In the genomic region with DNA sequence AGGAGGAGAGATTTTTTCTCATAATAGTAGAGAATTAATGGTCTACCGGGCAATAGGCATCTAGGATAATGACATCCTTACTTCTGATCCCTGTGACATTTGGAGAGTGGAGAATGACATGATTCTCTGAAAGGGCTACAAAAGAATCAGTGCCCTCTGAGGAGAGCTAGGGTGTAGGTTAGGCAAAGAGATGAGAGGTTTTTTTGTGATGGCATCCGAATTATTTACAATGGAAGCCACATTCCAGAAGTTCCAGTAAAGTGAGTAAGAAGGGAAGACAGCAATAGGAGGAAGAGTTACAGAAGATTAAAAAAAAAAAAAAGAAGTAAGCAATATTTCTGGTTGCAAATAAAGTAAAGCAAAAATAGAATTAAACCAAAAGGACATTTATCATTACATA, we compare ENCODE assay signal across 24 cellular contexts.
DNase-seq lines count a peak whose midpoint lies in the region; ATAC-seq and TF ChIP-seq lines count a peak whose summit lies in the region.
"Had no signal": no experiment of that assay in that cellular context is flagged by ENCODE, and none has a peak within 500 bp of the region (broad histone marks: within the 10 kb centered on the region; RNA-seq: fewer than 3 reads in every experiment).

No MANE protein-coding gene starts in this region.

- H3K4ac ChIP-seq in trophoblast cell (ENCODE audit: low read depth, low read length): no peak overlapping the region

- H3K9ac ChIP-seq in trophoblast cell (ENCODE audit: low read length): no peak overlapping the region
- H3K9ac ChIP-seq: parathyroid adenoma had no signal

- peak; percentile 22 for ATAC-seq in foreskin keratinocyte
- ATAC-seq: body of pancreas; K562; naive thymus-derived CD8-positive, alpha-beta T cell; stimulated activated naive B cell treated with anti-CD40 and anti-IgM and Interleukin-4, amounts not matched to agents 10 μg/mL and 1 μg/mL and 100 μg/mL, for 72 hours had no signal

- no peak overlapping the region for H3K27ac ChIP-seq in foreskin keratinocyte
- peak overlapping the region; percentile 19 for H3K27ac ChIP-seq in trophoblast cell (ENCODE audit: low read depth, low read length)
- no peak overlapping the region for H3K27ac ChIP-seq in tibial nerve
- H3K27ac ChIP-seq: body of pancreas, HL-60, parathyroid adenoma had no signal

- TF ChIP-seq POLR2A in tibial nerve (IDR thresholded peaks at IDR 0.05): no peak

- no peak overlapping the region for H2BK5ac ChIP-seq in trophoblast cell (ENCODE audit: low read depth, low read length, poor library complexity)

- no peak overlapping the region for H2AFZ ChIP-seq in trophoblast cell (ENCODE audit: insufficient read depth, low read length, poor library complexity)
- H2AFZ ChIP-seq: parathyroid adenoma had no signal

- no peak overlapping the region for H2BK120ac ChIP-seq in trophoblast cell (ENCODE audit: insufficient read depth, low read length, poor library complexity)

- no peaks in the 10 kb centered on the region for H3K79me2 ChIP-seq in trophoblast cell (ENCODE audit: control insufficient read depth, insufficient read depth, low read length, poor library complexity)
- H3K79me2 ChIP-seq: parathyroid adenoma had no signal

- no peak overlapping the region for H2BK12ac ChIP-seq in trophoblast cell (ENCODE audit: low read length)

- H3K18ac ChIP-seq in trophoblast cell (ENCODE audit: low read length): no peak overlapping the region

- no peak for TF ChIP-seq EP300 in tibial nerve (IDR thresholded peaks at IDR 0.05)

- no peak overlapping the region for H4K8ac ChIP-seq in trophoblast cell (ENCODE audit: low read depth, low read length)

- H3K9me3 ChIP-seq in trophoblast cell (ENCODE audit: insufficient read depth, low read depth, low read length) (no peaks in the 10 kb centered on the region), tibial nerve (no peaks in the 10 kb centered on the region)
- H3K9me3 ChIP-seq: body of pancreas, sigmoid colon had no signal

- TF ChIP-seq CTCF in foreskin keratinocyte (conservative IDR thresholded peaks at IDR 0.05): no peak
- TF ChIP-seq CTCF in tibial nerve (IDR thresholded peaks at IDR 0.05): no peak

- peak overlapping the region; percentile 28 for H3K4me2 ChIP-seq in trophoblast cell (ENCODE audit: low read length)

- no peak overlapping the region for H2AK5ac ChIP-seq in trophoblast cell (ENCODE audit: low read length)

- H3K14ac ChIP-seq in trophoblast cell (ENCODE audit: low read length): no peak overlapping the region

- H4K91ac ChIP-seq in trophoblast cell (ENCODE audit: low read depth, low read length): no peak overlapping the region

- peak; percentile 18 for DNase-seq in EL
- peak; percentile 75 for DNase-seq in NCI-H2227 treated with DMSO at 0.1 percent for 48 hours (lab: John Stamatoyannopoulos, UW)
- peak; percentile 44 to 68 for DNase-seq in foreskin keratinocyte
- DNase-seq in trophoblast cell: no peak
- DNase-seq in NK-92 (lab: John Stamatoyannopoulos, UW; ENCODE audit: unreplicated experiment): no peak
- DNase-seq in COR-L47 (lab: John Stamatoyannopoulos, UW): no peak
- no peak for DNase-seq in tibial nerve (ENCODE audit: low spot score in 2 of 2)
- DNase-seq in NK-92 treated with Interleukin-12 subunit alpha and Interleukin-12 subunit beta, amount 100 ng/mL, for 24 hours (lab: John Stamatoyannopoulos, UW): no peak
- DNase-seq: activated CD4-positive, alpha-beta T cell treated with anti-CD3 and anti-CD28 coated beads for 48 hours; activated naive CD8-positive, alpha-beta T cell treated with anti-CD3 and anti-CD28 coated beads, Interleukin-2, amount 10 ng/mL, durations not matched to agents 7 days and 5 days; body of pancreas; CD8-positive, alpha-beta memory T cell; naive thymus-derived CD8-positive, alpha-beta T cell; NCI-H1694; NCI-H774; Right ventricle myocardium superior; sigmoid colon; stimulated activated CD4-positive, alpha-beta T cell treated with anti-CD3 and anti-CD28 coated beads, Interleukin-1b, Interleukin-23, amount 100 ng/mL, for 48 hours; stimulated activated naive B cell treated with anti-CD40 and anti-IgM and Interleukin-4, amounts not matched to agents 10 μg/mL and 1 μg/mL and 100 μg/mL, for 72 hours; T-helper 1 cell had no signal

- WGBS in trophoblast cell (ENCODE audit: extremely low coverage, insufficient coverage, insufficient read length): no CpG with 5 or more reads among the region's 2 CpGs
- 32 to 41% methylated on average over 2 of the region's 2 CpGs for WGBS in tibial nerve, 2 donors

- H3K23ac ChIP-seq in trophoblast cell (ENCODE audit: low read length): no peak overlapping the region

- no peaks in the 10 kb centered on the region for H3K36me3 ChIP-seq in trophoblast cell (ENCODE audit: control insufficient read depth in 1 of 2, insufficient read depth in 2 of 2, low read length in 2 of 2)
- no peaks in the 10 kb centered on the region for H3K36me3 ChIP-seq in tibial nerve
- H3K36me3 ChIP-seq: sigmoid colon had no signal

- H4K12ac ChIP-seq in trophoblast cell (ENCODE audit: low read depth, low read length): no peak overlapping the region

- H3K79me1 ChIP-seq in trophoblast cell (ENCODE audit: low read length): no peaks in the 10 kb centered on the region

- no peak overlapping the region for H3K4me3 ChIP-seq in trophoblast cell (ENCODE audit: low read depth, low read length)
- no peak overlapping the region for H3K4me3 ChIP-seq in tibial nerve
- H3K4me3 ChIP-seq: body of pancreas, K562, lung, sigmoid colon had no signal

- H3K27me3 ChIP-seq in foreskin keratinocyte: no peaks in the 10 kb centered on the region
- H3K27me3 ChIP-seq in trophoblast cell (ENCODE audit: insufficient read depth, low read length): no peaks in the 10 kb centered on the region
- H3K27me3 ChIP-seq in tibial nerve: no peaks in the 10 kb centered on the region
- H3K27me3 ChIP-seq: body of pancreas, sigmoid colon had no signal

- H3K4me1 ChIP-seq in foreskin keratinocyte (peaks cover 17% of the 10 kb centered on the region), trophoblast cell (ENCODE audit: control insufficient read depth in 1 of 2, insufficient read depth in 2 of 2, low read length in 2 of 2) (peaks cover 2 to 3% of the 10 kb centered on the region in 2 experiments), tibial nerve (no peaks in the 10 kb centered on the region)
- H3K4me1 ChIP-seq: body of pancreas, parathyroid adenoma had no signal

Comparison
In these comparisons a context has a peak if more than half of its experiments do, and no peak if none do; other contexts are left out.
1. DNase-seq: peak in EL (single experiment), NCI-H2227 treated with DMSO at 0.1 percent for 48 hours (single experiment) and foreskin keratinocyte (2 of 2); none in trophoblast cell (0 of 2), NK-92 (single experiment), COR-L47 (single experiment), tibial nerve (0 of 2) and NK-92 treated with Interleukin-12 subunit alpha and Interleukin-12 subunit beta, amount 100 ng/mL, for 24 hours (single experiment).